In genomic region chr1:204468766-204469302, GRCh38 we compare ENCODE assay signal across 2 cellular contexts.
A peak's percentile ranks its signal among the peaks of the same experiment; 100 is the strongest.
TF ChIP-seq lines count a peak whose summit lies in the region.

No MANE protein-coding gene starts in this region.

TF ChIP-seq in K562, 482 proteins besides CTCF, POLR2A, EP300 and RAD21:
- TF ChIP-seq TRIM24 (IDR thresholded peaks at IDR 0.05) (peak; percentile 64 to 69; a peak in 2 of 4 replicates), ZBTB33 (CRISPR knock-in tag; IDR thresholded peaks at IDR 0.05) (0 out of 2 replicates have a peak, but pooled peaks have one; percentile 45), ZNF175 (CRISPR knock-in tag; IDR thresholded peaks at IDR 0.05; ENCODE audit: low read depth) (0 out of 2 replicates have a peak, but pooled peaks have one; percentile 23), CEBPG (CRISPR knock-in tag; IDR thresholded peaks at IDR 0.05) (peak; percentile 79), CEBPG (tag; conservative IDR thresholded peaks at IDR 0.05 in 1 of 2, IDR thresholded peaks at IDR 0.05 in 1 of 2) (peak in 1 of 2 experiments; percentile 84; a peak in 2 of 4 replicates), XRCC3 (IDR thresholded peaks at IDR 0.05) (no peak), ATF4 (CRISPR knock-in tag; IDR thresholded peaks at IDR 0.05) (0 out of 2 replicates have a peak, but pooled peaks have one; percentile 10), ZNF12 (CRISPR knock-in tag; IDR thresholded peaks at IDR 0.05) (no peak), NR2F6 (CRISPR knock-in tag; IDR thresholded peaks at IDR 0.05) (no peak), ZNF584 (CRISPR knock-in tag; IDR thresholded peaks at IDR 0.05; ENCODE audit: low read depth) (0 out of 2 replicates have a peak, but pooled peaks have one; percentile 52), BACH1 (tag; IDR thresholded peaks at IDR 0.05) (no peak), ATF3 (IDR thresholded peaks at IDR 0.05) (peak; percentile 56; the same call in 1 of the 2 replicates), ATF3 (CRISPR knock-in tag; conservative IDR thresholded peaks at IDR 0.05) (no peak)

TF ChIP-seq in GM12891, 5 proteins besides CTCF, POLR2A, EP300 and RAD21:
- TF ChIP-seq POLR2AphosphoS5 (IDR thresholded peaks at IDR 0.05; ENCODE audit: low read depth, low read length) (no peak), PAX5 (IDR thresholded peaks at IDR 0.05; ENCODE audit: insufficient read depth, low read length, severe bottlenecking) (no peak), POU2F2 (IDR thresholded peaks at IDR 0.05; ENCODE audit: low read depth, low read length) (no peak), SPI1 (IDR thresholded peaks at IDR 0.05; ENCODE audit: low read depth, low read length) (no peak), TAF1 (IDR thresholded peaks at IDR 0.05; ENCODE audit: low read depth, low read length) (no peak)
